ENCODE assay signal across 12 cellular contexts in the genomic region with DNA sequence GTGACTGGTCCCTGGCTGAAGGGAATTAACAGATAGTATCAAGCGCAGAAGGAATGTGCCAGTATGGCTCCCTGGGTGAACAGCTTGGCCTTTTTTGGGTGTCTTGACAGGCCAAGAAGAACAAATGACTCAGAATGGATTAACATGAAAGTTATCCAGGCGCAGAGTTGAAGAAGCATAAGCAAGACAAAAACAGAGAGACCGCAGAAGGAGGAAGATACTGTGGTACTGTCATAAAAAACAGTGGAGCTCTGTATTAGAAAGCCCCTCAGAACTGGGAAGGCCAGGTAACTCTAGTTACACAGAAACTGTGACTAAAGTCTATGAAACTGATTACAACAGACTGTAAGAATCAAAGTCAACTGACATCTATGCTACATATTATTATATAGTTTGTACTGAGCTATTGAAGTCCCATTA. TPM values are rescaled to one million over a fixed set of nuclear protein-coding genes. Genes with fewer than 3 reads are reported as not detected.
DNase-seq lines count a peak whose midpoint lies in the region; ATAC-seq, FAIRE-seq and TF ChIP-seq lines count a peak whose summit lies in the region.
"Had no signal": no experiment of that assay in that cellular context is flagged by ENCODE, and none has a peak within 500 bp of the region (broad histone marks: within the 10 kb centered on the region; RNA-seq: fewer than 3 reads in every experiment).

No MANE protein-coding gene starts in this region.

- no peak overlapping the region for H3K4me2 ChIP-seq in trophoblast cell (ENCODE audit: low read length)

- H3K9me3 ChIP-seq in trophoblast cell (ENCODE audit: insufficient read depth, low read depth, low read length) (no peaks in the 10 kb centered on the region), kidney (ENCODE audit: control insufficient read depth in 1 of 2, low read length in 2 of 2) (no peaks in the 10 kb centered on the region)

- no peaks in the 10 kb centered on the region for H3K79me2 ChIP-seq in trophoblast cell (ENCODE audit: control insufficient read depth, insufficient read depth, low read length, poor library complexity)

- H3K23ac ChIP-seq in trophoblast cell (ENCODE audit: low read length): no peak overlapping the region

- H2AK5ac ChIP-seq in trophoblast cell (ENCODE audit: low read length): no peak overlapping the region

- WGBS in trophoblast cell (ENCODE audit: extremely low coverage, insufficient coverage, insufficient read length): no CpG with 5 or more reads among the region's 3 CpGs

- H4K91ac ChIP-seq in trophoblast cell (ENCODE audit: low read depth, low read length): no peak overlapping the region

- no peak overlapping the region for H4K12ac ChIP-seq in trophoblast cell (ENCODE audit: low read depth, low read length)

- H3K79me1 ChIP-seq in trophoblast cell (ENCODE audit: low read length): peaks cover 3% of the 10 kb centered on the region

- no peak overlapping the region for H3K9ac ChIP-seq in trophoblast cell (ENCODE audit: low read length)
- H3K9ac ChIP-seq in kidney (ENCODE audit: low read length in 2 of 2): no peak overlapping the region

- H3K36me3 ChIP-seq in bronchial epithelial cell (ENCODE audit: control insufficient read depth, insufficient read depth, low read length) (no peaks in the 10 kb centered on the region), trophoblast cell (ENCODE audit: control insufficient read depth in 1 of 2, insufficient read depth in 2 of 2, low read length in 2 of 2) (no peaks in the 10 kb centered on the region), kidney (ENCODE audit: control insufficient read depth in 1 of 2, insufficient read depth in 2 of 2, low read length in 2 of 2) (no peaks in the 10 kb centered on the region)

- no peak for FAIRE-seq in bronchial epithelial cell (lab: Jason Lieb, UNC)
- FAIRE-seq in kidney (lab: Jason Lieb, UNC): no peak

- H3K4ac ChIP-seq in trophoblast cell (ENCODE audit: low read depth, low read length): no peak overlapping the region

- H2AFZ ChIP-seq in trophoblast cell (ENCODE audit: insufficient read depth, low read length, poor library complexity): no peak overlapping the region

- H3K27me3 ChIP-seq in bronchial epithelial cell (ENCODE audit: control insufficient read depth, insufficient read depth, low read length) (no peaks in the 10 kb centered on the region), trophoblast cell (ENCODE audit: insufficient read depth, low read length) (no peaks in the 10 kb centered on the region)

- no peak overlapping the region for H3K14ac ChIP-seq in trophoblast cell (ENCODE audit: low read length)

- H3K4me3 ChIP-seq in bronchial epithelial cell (ENCODE audit: low read depth, low read length) (no peak overlapping the region), trophoblast cell (ENCODE audit: low read depth, low read length) (no peak overlapping the region), kidney (ENCODE audit: low read length in 2 of 2) (no peak overlapping the region)

- ATAC-seq in GM18519 (IDR thresholded peaks at IDR 0.05; ENCODE audit: low FRiP score, unreplicated experiment) (peak; percentile 17), HG03342 (IDR thresholded peaks at IDR 0.05; ENCODE audit: unreplicated experiment) (peak; percentile 28), GM18517 (IDR thresholded peaks at IDR 0.05; ENCODE audit: unreplicated experiment) (no peak), GM19023 (IDR thresholded peaks at IDR 0.05; ENCODE audit: unreplicated experiment) (no peak)

- no peak overlapping the region for H2BK120ac ChIP-seq in trophoblast cell (ENCODE audit: insufficient read depth, low read length, poor library complexity)

- peak; percentile 35 for DNase-seq in bronchial epithelial cell (ENCODE audit: low read depth)
- peak; percentile 20 to 62 for DNase-seq in trophoblast cell
- DNase-seq in kidney: no peak
- DNase-seq in occipital lobe (lab: John Stamatoyannopoulos, UW): no peak
- DNase-seq: GOT3; stimulated activated CD4-positive, alpha-beta T cell treated with anti-CD3 and anti-CD28 coated beads, Interleukin-4, amount 100 ng/mL, for 1 hour had no signal

- H3K27ac ChIP-seq in trophoblast cell (ENCODE audit: low read depth, low read length): peak overlapping the region; percentile 74
- H3K27ac ChIP-seq in kidney (ENCODE audit: low read depth in 2 of 2, low read length in 2 of 2): no peak overlapping the region

- peak overlapping the region; percentile 54 for H4K8ac ChIP-seq in trophoblast cell (ENCODE audit: low read depth, low read length)

- no peak overlapping the region for H3K18ac ChIP-seq in trophoblast cell (ENCODE audit: low read length)

- H3K4me1 ChIP-seq in trophoblast cell (ENCODE audit: control insufficient read depth in 1 of 2, insufficient read depth in 2 of 2, low read length in 2 of 2): peaks cover 0 to 2% of the 10 kb centered on the region in 2 experiments
- no peaks in the 10 kb centered on the region for H3K4me1 ChIP-seq in kidney (ENCODE audit: control insufficient read depth in 1 of 2, insufficient read depth in 1 of 2, low read depth in 1 of 2, low read length in 2 of 2)

- H2BK5ac ChIP-seq in trophoblast cell (ENCODE audit: low read depth, low read length, poor library complexity): peak overlapping the region; percentile 73

- no peak for TF ChIP-seq CTCF in bronchial epithelial cell (IDR thresholded peaks at IDR 0.05; ENCODE audit: insufficient read depth, low read length, severe bottlenecking)
- no peak for TF ChIP-seq CTCF in kidney (IDR thresholded peaks at IDR 0.05; ENCODE audit: borderline replicate concordance, extremely low read depth, insufficient read depth)

- no peak overlapping the region for H2BK12ac ChIP-seq in trophoblast cell (ENCODE audit: low read length)

- intact Hi-C loops in kidney (cut with DNase I): no loop called here

RNA-seq across cellular contexts. Expression of gene RGS1, which starts 3.8 kb away (rescaled TPM):
- total RNA-seq in bronchial epithelial cell (not detected in 2 replicates), kidney (50.2 TPM), occipital lobe (18.1 TPM)
- polyA plus RNA-seq in trophoblast cell (2013): 1.3 and 1.7 TPM in 2 replicates
- polyA plus RNA-seq in kidney (ENCODE audit: insufficient read depth, low read depth, low replicate concordance): 5.0 TPM
- total RNA-seq: epithelial cell of proximal tubule had no signal

RNA-seq across cellular contexts. Expression of gene RGS13, which starts 56.6 kb away (rescaled TPM):
- total RNA-seq in bronchial epithelial cell (not detected in 2 replicates), kidney (2.1 TPM), occipital lobe (not detected)
- 0.05 TPM in 1 of 2 replicates, not detected in the other for polyA plus RNA-seq in trophoblast cell (2013)
- polyA plus RNA-seq in kidney (ENCODE audit: insufficient read depth, low read depth, low replicate concordance): not detected
- total RNA-seq: epithelial cell of proximal tubule, SK-MEL-5 had no signal

Comparison
In these comparisons a context has a peak if more than half of its experiments do, and no peak if none do; other contexts are left out.
1. ATAC-seq: peak in GM18519 (single experiment) and HG03342 (single experiment); none in GM18517 (single experiment) and GM19023 (single experiment).
2. DNase-seq: peak in bronchial epithelial cell (single experiment) and trophoblast cell (2 of 2); none in kidney (single experiment) and occipital lobe (single experiment).
3. RNA of gene RGS1, which starts 3.8 kb away (total RNA-seq): 50.2 TPM in kidney (single experiment) and 18.1 TPM in occipital lobe (single experiment); not detected in bronchial epithelial cell; every median in the first group is over 10 times any median in the second.